Comparison of ENCODE assay signal across 1 cellular context in genomic region chr21:43767980-43768867, GRCh38.
TF ChIP-seq lines count a peak whose summit lies in the region.

No MANE protein-coding gene starts in this region.

TF ChIP-seq in K562, 482 proteins besides CTCF, POLR2A, EP300 and RAD21 (continued from another document and continues in another):
- TF ChIP-seq ZBTB40 (IDR thresholded peaks at IDR 0.05), result peak; percentile 21; the same call in 1 of the 2 replicates
- TF ChIP-seq ZBTB40 (CRISPR knock-in tag; IDR thresholded peaks at IDR 0.05), result no peak
- TF ChIP-seq EGR1 (conservative IDR thresholded peaks at IDR 0.05), result peak; percentile 72
- TF ChIP-seq ZNF699 (CRISPR knock-in tag; IDR thresholded peaks at IDR 0.05; ENCODE audit: insufficient replicate concordance), result no peak
- no peak for TF ChIP-seq FOXP1 (CRISPR knock-in tag; IDR thresholded peaks at IDR 0.05)
- no peak; the same call in 1 of the 2 replicates for TF ChIP-seq NCOA1 (IDR thresholded peaks at IDR 0.05; ENCODE audit: low read depth)
- peak; percentile 86 to 87 for TF ChIP-seq KDM1A (IDR thresholded peaks at IDR 0.05)
- no peak for TF ChIP-seq SPI1 (IDR thresholded peaks at IDR 0.05; ENCODE audit: borderline replicate concordance, low read depth, low read length)
- TF ChIP-seq STAT5A (IDR thresholded peaks at IDR 0.05; ENCODE audit: borderline replicate concordance, low read length), result no peak; the same call in 1 of the 2 replicates
- no peak for TF ChIP-seq FOXA3 (CRISPR knock-in tag; conservative IDR thresholded peaks at IDR 0.05 in 1 of 2, IDR thresholded peaks at IDR 0.05 in 1 of 2)
- TF ChIP-seq PPARD (CRISPR knock-in tag; IDR thresholded peaks at IDR 0.05), result no peak
- no peak; the same call in 1 of the 2 replicates for TF ChIP-seq ZNF41 (CRISPR knock-in tag; conservative IDR thresholded peaks at IDR 0.05)
- no peak for TF ChIP-seq FOS (IDR thresholded peaks at IDR 0.05; ENCODE audit: extremely low read depth, insufficient read length)
- TF ChIP-seq KAT2B (IDR thresholded peaks at IDR 0.05; ENCODE audit: low read depth, low read length), result no peak
- TF ChIP-seq ZNF217 (CRISPR knock-in tag; IDR thresholded peaks at IDR 0.05), result no peak
- TF ChIP-seq CLOCK (CRISPR knock-in tag; IDR thresholded peaks at IDR 0.05; ENCODE audit: borderline replicate concordance), result no peak
- TF ChIP-seq MEF2D (tag; conservative IDR thresholded peaks at IDR 0.05; ENCODE audit: low read depth), result peak; percentile 69
- TF ChIP-seq E2F8 (IDR thresholded peaks at IDR 0.05; ENCODE audit: low read depth, partially characterized antibody), result peak; percentile 41
- 0 out of 2 replicates have a peak, but pooled peaks have one; percentile 34 for TF ChIP-seq GTF2A2 (tag; IDR thresholded peaks at IDR 0.05)
- TF ChIP-seq HCFC1 (IDR thresholded peaks at IDR 0.05; ENCODE audit: low read depth, low read length), result peak; percentile 44
- no peak for TF ChIP-seq ZFP91 (CRISPR knock-in tag; IDR thresholded peaks at IDR 0.05)
- TF ChIP-seq ZBTB49 (CRISPR knock-in tag; IDR thresholded peaks at IDR 0.05; ENCODE audit: borderline replicate concordance), result no peak
- TF ChIP-seq TFAM (CRISPR knock-in tag; conservative IDR thresholded peaks at IDR 0.05), result no peak
- no peak for TF ChIP-seq THRB (CRISPR knock-in tag; conservative IDR thresholded peaks at IDR 0.05)
- peak; percentile 82; the same call in 1 of the 2 replicates for TF ChIP-seq KLF1 (tag; IDR thresholded peaks at IDR 0.05)
- TF ChIP-seq NBN (IDR thresholded peaks at IDR 0.05; ENCODE audit: low read depth), result peak; percentile 69; the same call in 1 of the 2 replicates
- 0 out of 2 replicates have a peak, but pooled peaks have one; percentile 36 for TF ChIP-seq ZBTB2 (IDR thresholded peaks at IDR 0.05)
- TF ChIP-seq ZNF197 (CRISPR knock-in tag; IDR thresholded peaks at IDR 0.05; ENCODE audit: low read depth), result peak; percentile 43; the same call in 1 of the 2 replicates
- no peak for TF ChIP-seq CEBPG (CRISPR knock-in tag; IDR thresholded peaks at IDR 0.05)
- TF ChIP-seq CEBPG (tag; conservative IDR thresholded peaks at IDR 0.05 in 1 of 2, IDR thresholded peaks at IDR 0.05 in 1 of 2), result no peak
- TF ChIP-seq ZNF174 (CRISPR knock-in tag; IDR thresholded peaks at IDR 0.05), result no peak
- no peak for TF ChIP-seq USF2 (CRISPR knock-in tag; IDR thresholded peaks at IDR 0.05)
- TF ChIP-seq MECOM (CRISPR knock-in tag; IDR thresholded peaks at IDR 0.05), result no peak; the same call in 1 of the 2 replicates
- TF ChIP-seq SMARCE1 (IDR thresholded peaks at IDR 0.05), result peak; percentile 87
- TF ChIP-seq CREB3 (tag; conservative IDR thresholded peaks at IDR 0.05; ENCODE audit: low read depth), result peak; percentile 88
- peak; percentile 93 for TF ChIP-seq NFE2L1 (tag; IDR thresholded peaks at IDR 0.05; ENCODE audit: borderline replicate concordance, low read depth)
